In the genomic region with DNA sequence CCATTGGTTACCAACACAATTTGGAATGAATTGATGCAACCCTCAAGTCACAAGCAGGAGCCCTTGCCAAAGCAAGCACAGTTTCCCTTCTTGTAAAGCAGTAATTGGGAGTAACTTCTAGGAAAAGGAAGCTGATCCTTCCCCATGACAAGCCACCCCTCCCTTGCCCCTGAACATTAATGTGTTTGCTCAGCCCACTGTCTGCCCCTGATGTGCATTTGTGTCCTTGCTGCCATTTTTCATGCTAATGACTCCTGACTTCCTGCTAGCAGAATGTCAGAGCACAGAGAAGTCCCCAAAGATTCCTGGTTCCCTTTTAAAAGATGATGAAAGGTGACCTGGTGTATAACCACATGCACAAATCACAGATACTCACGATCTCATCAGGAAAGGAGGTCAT, we compare ENCODE assay signal across 22 cellular contexts.
"Had no signal": no experiment of that assay in that cellular context is flagged by ENCODE, and none has a peak within 500 bp of the region (broad histone marks: within the 10 kb centered on the region; RNA-seq: fewer than 3 reads in every experiment).

No MANE protein-coding gene starts in this region.

- H3K27me3 Mint-ChIP-seq: stimulated activated naive B cell treated with anti-CD40 and anti-IgM and Interleukin-4, amounts not matched to agents 10 μg/mL and 1 μg/mL and 100 μg/mL, for 72 hours; stimulated activated naive CD8-positive, alpha-beta T cell treated with anti-CD3 and anti-CD28 coated beads, Interleukin-15, amount 100 ng/mL, for 72 hours had no signal

- H3K27me3 ChIP-seq: esophagus muscularis mucosa, gastroesophageal sphincter, pancreas, right lobe of liver, spleen had no signal

- H3K27ac ChIP-seq: epithelial cell of prostate, esophagus muscularis mucosa, gastroesophageal sphincter, pancreas, prostate gland, right lobe of liver, spleen, thoracic aorta had no signal

- H3K36me3 Mint-ChIP-seq: naive thymus-derived CD4-positive, alpha-beta T cell; stimulated activated naive B cell treated with anti-CD40 and anti-IgM and Interleukin-4, amounts not matched to agents 10 μg/mL and 1 μg/mL and 100 μg/mL, for 72 hours had no signal

- H3K9me3 ChIP-seq: esophagus muscularis mucosa, gastroesophageal sphincter, pancreas, prostate gland, right lobe of liver, spleen, thoracic aorta had no signal

- FAIRE-seq: kidney, pancreas had no signal

- DNase-seq: effector memory CD4-positive, alpha-beta T cell; glutamatergic neuron; kidney; left cardiac atrium; naive thymus-derived CD4-positive, alpha-beta T cell; occipital lobe; pancreas; right lobe of liver; spleen; stimulated activated CD4-positive, alpha-beta T cell treated with anti-CD3 and anti-CD28 coated beads, Interleukin-15, amount 100 ng/mL, for 24 hours; stimulated activated CD4-positive, alpha-beta T cell treated with anti-CD3 and anti-CD28 coated beads, Interleukin-1b, Interleukin-23, amount 100 ng/mL, for 48 hours; stimulated activated CD4-positive, alpha-beta T cell treated with anti-CD3 and anti-CD28 coated beads, Interleukin-4, amount 100 ng/mL, for 24 hours; stimulated activated naive B cell treated with anti-CD40 and anti-IgM and Interleukin-4, amounts not matched to agents 10 μg/mL and 1 μg/mL and 100 μg/mL, for 72 hours; stimulated activated naive CD8-positive, alpha-beta T cell treated with anti-CD3 and anti-CD28 coated beads, Interleukin-15, amount 100 ng/mL, for 72 hours; substantia nigra; trophoblast cell had no signal

- H3K4me1 Mint-ChIP-seq: naive thymus-derived CD4-positive, alpha-beta T cell; stimulated activated naive B cell treated with anti-CD40 and anti-IgM and Interleukin-4, amounts not matched to agents 10 μg/mL and 1 μg/mL and 100 μg/mL, for 72 hours; stimulated activated naive CD8-positive, alpha-beta T cell treated with anti-CD3 and anti-CD28 coated beads, Interleukin-15, amount 100 ng/mL, for 72 hours had no signal

- H3K4me3 ChIP-seq: esophagus muscularis mucosa, gastroesophageal sphincter, pancreas, prostate gland, right lobe of liver, spleen, thoracic aorta had no signal

- H3K27ac Mint-ChIP-seq: naive thymus-derived CD4-positive, alpha-beta T cell; stimulated activated naive B cell treated with anti-CD40 and anti-IgM and Interleukin-4, amounts not matched to agents 10 μg/mL and 1 μg/mL and 100 μg/mL, for 72 hours; stimulated activated naive CD8-positive, alpha-beta T cell treated with anti-CD3 and anti-CD28 coated beads, Interleukin-15, amount 100 ng/mL, for 72 hours had no signal

- H3K4me1 ChIP-seq: esophagus muscularis mucosa, gastroesophageal sphincter, prostate gland, spleen had no signal

- H3K36me3 ChIP-seq: esophagus muscularis mucosa, gastroesophageal sphincter, pancreas, prostate gland, right lobe of liver, spleen, thoracic aorta had no signal

- H3K9me3 Mint-ChIP-seq: neural crest cell; stimulated activated naive CD8-positive, alpha-beta T cell treated with anti-CD3 and anti-CD28 coated beads, Interleukin-15, amount 100 ng/mL, for 72 hours had no signal

- H3K4me3 Mint-ChIP-seq: naive thymus-derived CD4-positive, alpha-beta T cell; neural crest cell; stimulated activated naive B cell treated with anti-CD40 and anti-IgM and Interleukin-4, amounts not matched to agents 10 μg/mL and 1 μg/mL and 100 μg/mL, for 72 hours; stimulated activated naive CD8-positive, alpha-beta T cell treated with anti-CD3 and anti-CD28 coated beads, Interleukin-15, amount 100 ng/mL, for 72 hours had no signal

- ATAC-seq: gastroesophageal sphincter; left cardiac atrium; naive thymus-derived CD4-positive, alpha-beta T cell; pancreas; right lobe of liver; stimulated activated naive B cell treated with anti-CD40 and anti-IgM and Interleukin-4, amounts not matched to agents 10 μg/mL and 1 μg/mL and 100 μg/mL, for 72 hours; stimulated activated naive CD8-positive, alpha-beta T cell treated with anti-CD3 and anti-CD28 coated beads, Interleukin-15, amount 100 ng/mL, for 72 hours had no signal
